8 cellular contexts compared by ENCODE assay signal in the genomic region with DNA sequence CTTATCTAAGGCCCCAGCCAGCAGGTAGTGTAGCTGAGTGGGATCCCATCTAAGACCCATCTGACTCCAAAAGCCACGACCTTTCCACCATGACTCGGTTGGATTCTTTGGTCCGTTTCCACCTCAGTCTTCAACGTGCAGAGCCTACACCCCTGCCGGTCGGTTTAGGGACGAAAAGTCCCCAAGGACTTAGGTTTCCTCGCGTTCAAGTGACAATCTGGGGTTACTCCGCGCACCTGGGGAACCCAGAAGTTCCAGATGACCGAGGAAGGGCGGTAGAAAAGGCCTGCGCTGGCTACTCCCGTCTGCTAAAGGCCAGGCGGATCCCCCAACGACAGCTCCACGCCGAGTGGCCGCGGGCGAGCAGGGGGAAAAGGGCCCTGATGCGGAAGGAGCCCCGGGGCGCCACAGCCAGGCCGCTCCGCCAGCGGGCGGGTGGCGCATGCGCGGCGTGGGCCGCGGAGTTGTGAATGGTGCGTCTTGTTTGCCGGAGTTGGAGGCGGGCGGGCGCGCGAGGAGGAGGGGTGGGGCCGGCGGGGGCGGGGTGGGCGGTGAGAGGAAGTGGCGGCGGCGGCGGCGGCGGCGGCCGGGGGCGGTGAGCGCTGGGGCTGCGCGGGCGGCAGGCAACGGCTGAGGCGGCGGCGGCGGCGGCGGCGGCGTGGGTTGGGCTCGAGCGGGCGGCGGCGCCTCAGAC.
DNase-seq lines count a peak whose midpoint lies in the region; ATAC-seq and TF ChIP-seq lines count a peak whose summit lies in the region.

A gene (plus strand): TSS at position 595 of the 694 bp plus-strand sequence. CDS start 259 bp downstream, outside the sequence.

- peak; percentile 5 for DNase-seq in NCI-H2029 treated with DMSO at 0.1 percent for 48 hours (lab: John Stamatoyannopoulos, UW)
- peak; percentile 78 for DNase-seq in T1000 (lab: John Stamatoyannopoulos, UW)
- peak; percentile 97 for DNase-seq in astrocyte of the hippocampus (ENCODE audit: low read depth, low spot score)
- DNase-seq in hippocampal formation (lab: John Stamatoyannopoulos, UW): peak; percentile 78 to 90
- peak; percentile 61 for DNase-seq in retinal pigment epithelial cell (ENCODE audit: low read depth)
- DNase-seq in cortex of kidney (lab: John Stamatoyannopoulos, UW): no peak

- ATAC-seq in GM18502 (IDR thresholded peaks at IDR 0.05; ENCODE audit: poor library complexity, unreplicated experiment) (peak; percentile 82), HG02938 (IDR thresholded peaks at IDR 0.05; ENCODE audit: unreplicated experiment) (peak; percentile 72)

- H3K4me3 ChIP-seq in retinal pigment epithelial cell (ENCODE audit: low read length): peak within 1 kb of the TSS; percentile 76

- no peak for TF ChIP-seq CTCF in retinal pigment epithelial cell (conservative IDR thresholded peaks at IDR 0.05; ENCODE audit: low read depth, low read length)
